Comparison of ENCODE assay signal across 16 cellular contexts in the genomic region with DNA sequence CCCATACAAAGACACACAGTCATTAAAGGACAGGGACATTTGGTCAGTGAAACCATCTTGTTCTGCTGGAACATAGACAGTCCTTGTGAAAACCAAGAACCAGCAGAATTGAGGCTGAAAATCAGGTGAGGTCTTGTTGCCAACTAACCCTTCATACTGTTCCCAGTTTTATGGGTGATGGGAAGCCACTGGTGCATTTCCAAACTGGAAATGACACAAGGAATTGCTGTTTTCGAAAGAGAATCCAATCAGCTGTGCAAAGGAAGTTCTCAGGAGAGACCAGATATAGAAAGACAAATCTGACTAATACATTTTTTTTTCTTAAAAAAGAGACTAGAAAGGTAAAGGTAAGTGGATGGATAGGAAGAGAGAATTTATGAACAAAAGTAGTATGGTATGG.
A peak's percentile ranks its signal among the peaks of the same experiment; 100 is the strongest.
DNase-seq lines count a peak whose midpoint lies in the region; ATAC-seq and TF ChIP-seq lines count a peak whose summit lies in the region.
"Had no signal": no experiment of that assay in that cellular context is flagged by ENCODE, and none has a peak within 500 bp of the region (broad histone marks: within the 10 kb centered on the region; RNA-seq: fewer than 3 reads in every experiment).

No MANE protein-coding gene starts in this region.

- H3K4me3 ChIP-seq in right atrium auricular region, result no peak overlapping the region
- H3K4me3 ChIP-seq: GM23338 had no signal

- in situ Hi-C loops in SK-MEL-5 (cut with HindIII; ENCODE audit: low pct_unique_long_range_greater_than_20kb, low sequenced_read_pairs), result no loop called here

- H3K36me3 ChIP-seq in right atrium auricular region, result no peaks in the 10 kb centered on the region

- DNase-seq in NCI-H446 (lab: John Stamatoyannopoulos, UW) (peak; percentile 26 to 58), SK-MEL-5 (ENCODE audit: low read depth, low spot score) (peak; percentile 30), kidney glomerular epithelial cell (lab: John Stamatoyannopoulos, UW) (peak; percentile 5), renal cortical epithelial cell (ENCODE audit: low read depth) (peak; percentile 86), left colon (no peak), right atrium auricular region (ENCODE audit: low spot score) (no peak), UCSD-AML1 (lab: John Stamatoyannopoulos, UW; ENCODE audit: unreplicated experiment) (no peak)
- DNase-seq: ACHN; C1 segment of cervical spinal cord; Calu3; CD4-positive, alpha-beta T cell; DMS 273 treated with DMSO at 0.1 percent for 48 hours; H9 had no signal

- H3K27ac ChIP-seq in right atrium auricular region, result no peak overlapping the region
- H3K27ac ChIP-seq: HL-60 had no signal

- H3K9me3 ChIP-seq in right atrium auricular region, result no peaks in the 10 kb centered on the region

- ATAC-seq in left colon (no peak), GM21737 (IDR thresholded peaks at IDR 0.05; ENCODE audit: unreplicated experiment) (no peak)
- ATAC-seq: GM23338 had no signal

- TF ChIP-seq CTCF in right atrium auricular region (IDR thresholded peaks at IDR 0.05), result no peak

- H3K27me3 ChIP-seq in right atrium auricular region, result no peaks in the 10 kb centered on the region

- intact Hi-C loops in left colon (cut with DNase I, micrococcal nuclease), result no loop called here

- H3K4me1 ChIP-seq in right atrium auricular region, result no peaks in the 10 kb centered on the region

Comparison
In these comparisons a context has a peak if more than half of its experiments do, and no peak if none do; other contexts are left out.
1. DNase-seq: peak in NCI-H446 (2 of 2), SK-MEL-5 (single experiment), kidney glomerular epithelial cell (single experiment) and renal cortical epithelial cell (single experiment); none in left colon (0 of 2), right atrium auricular region (single experiment) and UCSD-AML1 (single experiment).